8 cellular contexts compared by ENCODE assay signal in the genomic region with DNA sequence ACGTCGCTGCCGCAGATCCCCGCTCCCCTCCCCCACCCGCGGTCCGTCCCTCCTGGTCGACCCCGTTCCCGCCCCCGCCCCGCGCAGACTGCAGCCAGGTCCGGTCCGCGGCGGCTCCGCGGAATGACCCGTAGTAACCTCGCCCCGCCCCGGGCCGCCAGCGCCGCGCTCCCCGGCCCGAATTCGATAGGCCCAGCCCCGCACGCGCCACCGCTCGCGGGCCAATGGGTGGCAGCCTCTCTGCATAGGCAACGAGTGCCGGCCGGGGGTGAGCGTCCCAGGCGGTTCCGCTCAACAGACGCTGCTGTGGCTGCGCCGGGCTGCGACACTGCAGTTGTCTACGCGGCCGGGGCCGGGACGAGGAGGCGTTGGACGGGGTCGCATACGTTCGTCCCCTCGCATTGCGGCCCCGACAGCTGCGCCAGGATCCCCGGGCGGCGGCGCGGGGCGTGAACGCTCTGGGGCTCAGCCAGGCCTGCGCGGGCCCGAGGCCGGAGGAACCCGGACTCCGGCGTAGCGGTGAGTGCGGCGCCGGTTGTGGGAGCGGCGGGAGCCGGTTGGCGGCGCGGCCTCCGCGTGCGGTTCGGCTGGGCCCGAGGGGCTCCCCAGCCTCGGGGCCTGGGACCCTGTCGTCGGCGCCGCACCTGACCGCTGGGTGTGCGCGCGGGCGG. TPM values are rescaled to one million over a fixed set of nuclear protein-coding genes. Genes with fewer than 3 reads are reported as not detected.
DNase-seq lines count a peak whose midpoint lies in the region; ATAC-seq and TF ChIP-seq lines count a peak whose summit lies in the region.

A gene (plus strand): TSS at position 297 of the 671 bp plus-strand sequence. CDS start 47,737 bp downstream, outside the sequence.

- no peaks in the 10 kb centered on the region for H3F3A ChIP-seq in Loucy (ENCODE audit: low read depth)

- ATAC-seq in stimulated activated naive CD8-positive, alpha-beta T cell treated with anti-CD3 and anti-CD28 coated beads, Interleukin-15, Interleukin-2, amounts not matched to agents 100 U/mL and 50 U/mL, for 24 hours: peak; percentile 100

- H3K4me1 ChIP-seq in Loucy (ENCODE audit: insufficient read depth, low read length, poor library complexity, severe bottlenecking): peaks cover 50% of the 10 kb centered on the region

- H3K9me3 Mint-ChIP-seq in nephron: no peaks in the 10 kb centered on the region

- H3K27ac Mint-ChIP-seq in nephron: peak within 1 kb of the TSS; percentile 96 to 97 (median 97)

- H3K4me1 Mint-ChIP-seq in nephron: peaks cover 14% of the 10 kb centered on the region

- H3K9me2 ChIP-seq in Loucy (replicated peaks; ENCODE audit: low read depth, low read length): no peaks in the 10 kb centered on the region

- TF ChIP-seq CTCF in Loucy (conservative IDR thresholded peaks at IDR 0.05; ENCODE audit: low read length): no peak
- TF ChIP-seq CTCF in fibroblast of pulmonary artery (IDR thresholded peaks at IDR 0.05; ENCODE audit: low read length, missing control alignments): no peak
- no peak for TF ChIP-seq CTCF in nephron (IDR thresholded peaks at IDR 0.05; ENCODE audit: unreplicated experiment in 3 of 3)

- H3K27me3 ChIP-seq in Loucy (ENCODE audit: insufficient read depth, low read length, poor library complexity, severe bottlenecking): no peaks in the 10 kb centered on the region

- H3K36me3 Mint-ChIP-seq in nephron (ENCODE audit: low read depth): no peaks in the 10 kb centered on the region

- peak within 1 kb of the TSS; percentile 86 for H3K9ac ChIP-seq in Loucy (ENCODE audit: low read depth, low read length, poor library complexity, severe bottlenecking)

- H3K4me3 Mint-ChIP-seq in nephron: peak within 1 kb of the TSS; percentile 86 to 89 (median 87)

- H4K20me1 ChIP-seq in Loucy (ENCODE audit: insufficient read depth, low read length, poor library complexity, severe bottlenecking): peaks cover 50% of the 10 kb centered on the region

- H3K4me3 ChIP-seq in Loucy (ENCODE audit: low read length, poor library complexity, severe bottlenecking) (peak within 1 kb of the TSS; percentile 94), fibroblast of pulmonary artery (replicated peaks; ENCODE audit: low read depth, low read length) (peak within 1 kb of the TSS; percentile 91)

- peak within 1 kb of the TSS; percentile 91 for H3K4me2 ChIP-seq in Loucy (ENCODE audit: low read depth, low read length, poor library complexity, severe bottlenecking)

- H3K36me3 ChIP-seq in Loucy (ENCODE audit: insufficient read depth, low read length): no peaks in the 10 kb centered on the region

- no peaks in the 10 kb centered on the region for H3K9me3 ChIP-seq in Loucy (ENCODE audit: insufficient read depth, low read depth, low read length)

- peak within 1 kb of the TSS; percentile 81 for H2AFZ ChIP-seq in Loucy (ENCODE audit: low read length)

- DNase-seq in EL (peak; percentile 95), H4 (ENCODE audit: low spot score) (peak; percentile 91), SHP77 (lab: John Stamatoyannopoulos, UW) (peak; percentile 91 to 96), fibroblast of pulmonary artery (ENCODE audit: low read depth) (peak; percentile 94)
- DNase-seq in activated effector memory CD4-positive, alpha-beta T cell treated with Interleukin-2 at 50 U/mL for 16 hours: peak; percentile 87
- DNase-seq in stimulated activated naive CD8-positive, alpha-beta T cell treated with anti-CD3 and anti-CD28 coated beads, Interleukin-15, Interleukin-2, amounts not matched to agents 100 U/mL and 50 U/mL, for 24 hours: peak; percentile 95

- H3K27me3 Mint-ChIP-seq in nephron (ENCODE audit: low read depth): no peaks in the 10 kb centered on the region

- H3K79me2 ChIP-seq in Loucy (ENCODE audit: insufficient read depth, low read length): peaks cover 50% of the 10 kb centered on the region

RNA-seq across cellular contexts. Expression of the gene that starts here (rescaled TPM):
- total RNA-seq in H4 (2014; rRNA removed; shearing (Covaris generic)): 115 and 128 TPM in 2 replicates

Comparison
In these comparisons a context has a peak if more than half of its experiments do, and no peak if none do; other contexts are left out.
1. Peak in every context shown above with its lines: DNase-seq, ATAC-seq and H3K4me3 ChIP-seq.